Comparison of ENCODE assay signal across 6 cellular contexts in the genomic region with DNA sequence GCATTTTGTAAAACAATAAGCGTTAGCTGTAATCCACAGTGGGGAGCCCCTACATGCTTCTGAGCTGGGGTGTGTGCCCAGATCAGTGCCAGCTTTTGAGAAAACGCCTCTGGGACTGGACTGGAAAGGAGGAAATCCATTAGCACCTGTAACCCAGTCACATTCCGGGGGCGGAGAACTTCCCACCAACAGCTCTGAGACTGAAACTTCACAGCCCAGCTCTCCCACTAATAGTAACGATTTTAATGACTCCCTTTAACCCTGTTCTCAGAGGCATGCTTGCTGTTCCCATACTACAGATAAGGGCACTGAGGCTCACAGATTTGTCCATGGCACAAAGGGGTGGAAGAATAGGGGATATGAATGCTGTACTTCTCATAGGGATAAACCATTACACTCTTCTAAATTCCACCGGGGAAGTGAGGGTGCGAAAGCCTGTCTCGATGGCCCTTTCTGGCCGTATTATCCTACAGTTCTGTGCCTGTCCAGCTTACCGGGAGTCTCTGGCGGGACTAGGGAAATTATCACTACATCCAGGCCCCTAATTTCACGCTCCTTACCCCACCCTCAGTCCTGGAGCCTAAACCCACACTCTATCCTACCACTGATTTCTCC. TPM values are rescaled to one million over a fixed set of nuclear protein-coding genes. Genes with fewer than 3 reads are reported as not detected.
A peak's percentile ranks its signal among the peaks of the same experiment; 100 is the strongest.
DNase-seq lines count a peak whose midpoint lies in the region; ATAC-seq and TF ChIP-seq lines count a peak whose summit lies in the region.

No MANE protein-coding gene starts in this region.

- H3K36me3 ChIP-seq in lower lobe of right lung: no peaks in the 10 kb centered on the region

- peak overlapping the region; percentile 74 for H3K4me3 ChIP-seq in lower lobe of right lung

- TF ChIP-seq CTCF in lower lobe of right lung (IDR thresholded peaks at IDR 0.05): no peak

- H3K4me3 Mint-ChIP-seq in activated T-cell treated with anti-CD3 and anti-CD28 coated beads, Interleukin-2, amount 50 U/mL, for 72 hours: peak overlapping the region; percentile 93 to 96

- no peaks in the 10 kb centered on the region for H3K9me3 Mint-ChIP-seq in activated T-cell treated with anti-CD3 and anti-CD28 coated beads, Interleukin-2, amount 50 U/mL, for 72 hours

- no peaks in the 10 kb centered on the region for H3K27me3 ChIP-seq in lower lobe of right lung (ENCODE audit: low read depth)

- ATAC-seq in GM19023 (IDR thresholded peaks at IDR 0.05; ENCODE audit: unreplicated experiment): peak; percentile 9
- no peak for ATAC-seq in activated T-cell treated with anti-CD3 and anti-CD28 coated beads, Interleukin-2, amount 50 U/mL, for 72 hours (replicated peaks in 1 of 2)
- peak; percentile 16 to 30 for ATAC-seq in lower lobe of right lung

- H3K27ac Mint-ChIP-seq in activated T-cell treated with anti-CD3 and anti-CD28 coated beads, Interleukin-2, amount 50 U/mL, for 72 hours: peak overlapping the region; percentile 71

- peaks cover 24% of the 10 kb centered on the region for H3K4me1 ChIP-seq in lower lobe of right lung

- H3K27ac ChIP-seq in lower lobe of right lung: peak overlapping the region; percentile 70

- peaks cover 36% of the 10 kb centered on the region for H3K4me1 Mint-ChIP-seq in activated T-cell treated with anti-CD3 and anti-CD28 coated beads, Interleukin-2, amount 50 U/mL, for 72 hours (ENCODE audit: low read depth)

- no peaks in the 10 kb centered on the region for H3K9me3 ChIP-seq in lower lobe of right lung

- no peaks in the 10 kb centered on the region for H3K27me3 Mint-ChIP-seq in activated T-cell treated with anti-CD3 and anti-CD28 coated beads, Interleukin-2, amount 50 U/mL, for 72 hours (ENCODE audit: low read depth)

- intact Hi-C loops in lower lobe of right lung (cut with DNase I): no loop called here

- no peak for DNase-seq in activated T-cell treated with anti-CD3 and anti-CD28 coated beads, Interleukin-2, amount 50 U/mL, for 72 hours
- DNase-seq in lower lobe of right lung (no peak), NCI-H187 (lab: John Stamatoyannopoulos, UW) (no peak), epidermal melanocyte (ENCODE audit: insufficient read length, low spot score) (no peak), COR-L47 (lab: John Stamatoyannopoulos, UW) (no peak)

- peaks cover 1 to 2% of the 10 kb centered on the region in 2 donors for H3K36me3 Mint-ChIP-seq in activated T-cell treated with anti-CD3 and anti-CD28 coated beads, Interleukin-2, amount 50 U/mL, for 72 hours (ENCODE audit: insufficient read depth in 2 of 2)

RNA-seq across cellular contexts. Expression of a gene that starts 0.8 kb away (rescaled TPM):
- 10 to 100 TPM; 38.4 to 46.5 TPM for total RNA-seq in activated T-cell treated with anti-CD3 and anti-CD28 coated beads, Interleukin-2, amount 50 U/mL, for 72 hours
- 19.3 TPM for total RNA-seq in lower lobe of right lung

RNA-seq across cellular contexts. Expression of a gene that starts 3.4 kb away (rescaled TPM):
- under 1 TPM; 0.09 to 0.19 TPM for total RNA-seq in activated T-cell treated with anti-CD3 and anti-CD28 coated beads, Interleukin-2, amount 50 U/mL, for 72 hours
- total RNA-seq in lower lobe of right lung: not detected

RNA-seq across cellular contexts. Expression of a gene that starts 37.4 kb away (rescaled TPM):
- 10 to 100 TPM; 20.8 to 29.8 TPM for total RNA-seq in activated T-cell treated with anti-CD3 and anti-CD28 coated beads, Interleukin-2, amount 50 U/mL, for 72 hours
- total RNA-seq in lower lobe of right lung: 5.0 TPM

RNA-seq across cellular contexts. Expression of a gene that starts 38.1 kb away (rescaled TPM):
- 100 to 1,000 TPM; 449 to 481 TPM for total RNA-seq in activated T-cell treated with anti-CD3 and anti-CD28 coated beads, Interleukin-2, amount 50 U/mL, for 72 hours
- 229 TPM for total RNA-seq in lower lobe of right lung

RNA-seq across cellular contexts. Expression of a gene that starts 39.2 kb away (rescaled TPM):
- total RNA-seq in activated T-cell treated with anti-CD3 and anti-CD28 coated beads, Interleukin-2, amount 50 U/mL, for 72 hours: 1 to 10 TPM; 3.7 to 5.2 TPM
- 16.8 TPM for total RNA-seq in lower lobe of right lung

Comparison
In these comparisons a context has a peak if more than half of its experiments do, and no peak if none do; other contexts are left out.
1. ATAC-seq: peak in GM19023 (single experiment) and lower lobe of right lung (2 of 2); none in activated T-cell treated with anti-CD3 and anti-CD28 coated beads, Interleukin-2, amount 50 U/mL, for 72 hours (0 of 2).